In the genomic region with DNA sequence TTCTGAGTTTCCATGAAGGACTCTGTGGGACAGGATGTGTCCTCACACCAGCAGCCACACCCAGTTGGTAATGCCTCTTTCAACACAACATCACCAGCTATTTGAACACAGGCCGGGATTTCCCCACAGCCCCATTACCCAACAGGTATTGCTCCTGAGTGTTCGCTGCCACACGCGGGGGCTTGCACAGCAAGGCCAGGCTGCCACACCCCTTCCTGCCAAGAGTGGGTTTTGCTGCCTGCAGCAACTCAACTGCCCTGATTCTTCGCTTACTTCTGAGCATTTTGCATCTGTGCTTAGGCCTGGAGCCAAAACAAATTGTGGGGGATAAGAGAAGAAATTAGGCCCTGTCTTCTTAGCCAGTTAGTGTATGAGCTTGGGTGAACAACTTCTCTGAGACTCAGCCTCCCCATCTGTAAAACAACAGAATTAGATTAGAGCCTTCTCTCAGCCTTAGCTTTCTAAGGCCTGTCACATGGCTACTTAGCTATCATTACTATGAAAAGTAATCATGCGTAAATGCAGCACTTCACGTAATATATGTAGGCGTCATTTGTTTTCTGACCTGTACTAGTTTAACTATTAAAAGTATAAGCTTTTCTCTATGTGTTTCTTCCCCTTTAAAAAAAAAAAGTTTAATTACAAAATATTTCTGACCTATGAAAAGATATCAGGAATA, we compare ENCODE assay signal across 10 cellular contexts. TPM values are rescaled to one million over a fixed set of nuclear protein-coding genes. Genes with fewer than 3 reads are reported as not detected.
DNase-seq lines count a peak whose midpoint lies in the region; ATAC-seq and TF ChIP-seq lines count a peak whose summit lies in the region.
"Had no signal": no experiment of that assay in that cellular context is flagged by ENCODE, and none has a peak within 500 bp of the region (broad histone marks: within the 10 kb centered on the region; RNA-seq: fewer than 3 reads in every experiment).

No MANE protein-coding gene starts in this region.

- H3K4me3 Mint-ChIP-seq in T-helper 17 cell: peak overlapping the region; percentile 72

- H3K27me3 ChIP-seq in trophoblast cell (ENCODE audit: insufficient read depth, low read length) (no peaks in the 10 kb centered on the region), sigmoid colon (no peaks in the 10 kb centered on the region)
- H3K27me3 ChIP-seq: cardiac muscle cell had no signal

- TF ChIP-seq CTCF in sigmoid colon (IDR thresholded peaks at IDR 0.05): no peak

- peaks cover 19% of the 10 kb centered on the region for H3K4me1 Mint-ChIP-seq in T-helper 17 cell

- H3K27ac ChIP-seq in trophoblast cell (ENCODE audit: low read depth, low read length) (no peak overlapping the region), sigmoid colon (no peak overlapping the region)
- H3K27ac ChIP-seq: cardiac muscle cell had no signal

- H3K14ac ChIP-seq in trophoblast cell (ENCODE audit: low read length): no peak overlapping the region

- no peak overlapping the region for H3K4ac ChIP-seq in trophoblast cell (ENCODE audit: low read depth, low read length)

- H3K79me2 ChIP-seq in trophoblast cell (ENCODE audit: control insufficient read depth, insufficient read depth, low read length, poor library complexity): no peaks in the 10 kb centered on the region

- H3K9me3 ChIP-seq in T-helper 17 cell (ENCODE audit: control insufficient read depth, low read length, poor library complexity, severe bottlenecking): no peaks in the 10 kb centered on the region
- H3K9me3 ChIP-seq in trophoblast cell (ENCODE audit: insufficient read depth, low read depth, low read length): peaks cover 1% of the 10 kb centered on the region
- H3K9me3 ChIP-seq in sigmoid colon: no peaks in the 10 kb centered on the region

- no peak overlapping the region for H3K4me3 ChIP-seq in trophoblast cell (ENCODE audit: low read depth, low read length)
- no peak overlapping the region for H3K4me3 ChIP-seq in sigmoid colon
- H3K4me3 ChIP-seq: cardiac muscle cell, smooth muscle cell had no signal

- no peak overlapping the region for H3K18ac ChIP-seq in trophoblast cell (ENCODE audit: low read length)

- TF ChIP-seq POLR2A in sigmoid colon (IDR thresholded peaks at IDR 0.05): no peak

- H2BK5ac ChIP-seq in trophoblast cell (ENCODE audit: low read depth, low read length, poor library complexity): no peak overlapping the region

- peaks cover 7% of the 10 kb centered on the region for H3K27me3 Mint-ChIP-seq in T-helper 17 cell

- no CpG with 5 or more reads among the region's 8 CpGs for WGBS in trophoblast cell (ENCODE audit: extremely low coverage, insufficient coverage, insufficient read length)
- 35 to 53% methylated on average over 8 of the region's 8 CpGs for WGBS in sigmoid colon, 2 donors

- TF ChIP-seq EP300 in sigmoid colon (IDR thresholded peaks at IDR 0.05): no peak

- no peak overlapping the region for H2BK12ac ChIP-seq in trophoblast cell (ENCODE audit: low read length)

- H4K91ac ChIP-seq in trophoblast cell (ENCODE audit: low read depth, low read length): no peak overlapping the region

- no peak overlapping the region for H3K23ac ChIP-seq in trophoblast cell (ENCODE audit: low read length)

- intact Hi-C loops in sigmoid colon (cut with DNase I): loop anchor here (1.0 to 5.0 kb wide), 3 partner anchors 19 to 120 kb away; no protein-coding TSS in a partner anchor

- no peak overlapping the region for H2AK5ac ChIP-seq in trophoblast cell (ENCODE audit: low read length)

- no peaks in the 10 kb centered on the region for H3K36me3 ChIP-seq in trophoblast cell (ENCODE audit: control insufficient read depth in 1 of 2, insufficient read depth in 2 of 2, low read length in 2 of 2)
- H3K36me3 ChIP-seq in sigmoid colon: no peaks in the 10 kb centered on the region
- H3K36me3 ChIP-seq: cardiac muscle cell had no signal

- no peak overlapping the region for H3K9ac ChIP-seq in trophoblast cell (ENCODE audit: low read length)

- no peak overlapping the region for H2BK120ac ChIP-seq in trophoblast cell (ENCODE audit: insufficient read depth, low read length, poor library complexity)

- no peak overlapping the region for H4K8ac ChIP-seq in trophoblast cell (ENCODE audit: low read depth, low read length)

- no peaks in the 10 kb centered on the region for H3K79me1 ChIP-seq in trophoblast cell (ENCODE audit: low read length)

- H3K4me1 ChIP-seq in trophoblast cell (ENCODE audit: control insufficient read depth in 1 of 2, insufficient read depth in 2 of 2, low read length in 2 of 2) (no peaks in the 10 kb centered on the region), sigmoid colon (peaks cover 0 to 9% (median 2%) of the 10 kb centered on the region in 4 donors)

- ATAC-seq in T-helper 17 cell: peak; percentile 95
- ATAC-seq in GM21619 (IDR thresholded peaks at IDR 0.05; ENCODE audit: unreplicated experiment): no peak
- no peak for ATAC-seq in HG02884 (IDR thresholded peaks at IDR 0.05; ENCODE audit: unreplicated experiment)

- H3K27ac Mint-ChIP-seq in T-helper 17 cell: peak overlapping the region; percentile 98

- DNase-seq in Daoy (ENCODE audit: low read depth) (peak; percentile 37), T-helper 17 cell (peak; percentile 31 to 64 (median 55)), trophoblast cell (peak; percentile 11 to 38), sigmoid colon (no peak), NCI-H146 (lab: John Stamatoyannopoulos, UW) (no peak)
- peak; percentile 79 for DNase-seq in central memory CD4-positive, alpha-beta T cell

- no peak overlapping the region for H3K4me2 ChIP-seq in trophoblast cell (ENCODE audit: low read length)
- H3K4me2 ChIP-seq: smooth muscle cell had no signal

- no peak overlapping the region for H4K12ac ChIP-seq in trophoblast cell (ENCODE audit: low read depth, low read length)

- H3K36me3 Mint-ChIP-seq in T-helper 17 cell (ENCODE audit: low read depth): no peaks in the 10 kb centered on the region

- no peak overlapping the region for H2AFZ ChIP-seq in trophoblast cell (ENCODE audit: insufficient read depth, low read length, poor library complexity)

RNA-seq across cellular contexts. Expression of gene CKAP4, which starts 20.0 kb away (rescaled TPM):
- total RNA-seq in Daoy (2014; rRNA removed; shearing (Covaris generic)): 90.9 and 101 TPM in 2 replicates
- 10 to 100 TPM; 12.4 to 14.4 TPM for total RNA-seq in T-helper 17 cell
- 145 and 150 TPM in 2 replicates for polyA plus RNA-seq in trophoblast cell (2013)
- total RNA-seq in sigmoid colon: 10 to 100 TPM; 23.2 to 35.7 (median 25.5) TPM
- 10 to 100 TPM in 2 of 3 donors, 1 to 10 TPM in 1; 9.2 to 49.1 (median 11.4) TPM for polyA plus RNA-seq in sigmoid colon

Comparison
In these comparisons a context has a peak if more than half of its experiments do, and no peak if none do; other contexts are left out.
1. DNase-seq: peak in Daoy (single experiment), T-helper 17 cell (3 of 3), central memory CD4-positive, alpha-beta T cell (single experiment) and trophoblast cell (2 of 2); none in sigmoid colon (single experiment) and NCI-H146 (single experiment).